19 cellular contexts compared by ENCODE assay signal in genomic region chr3:16498130-16498890, GRCh38. TPM values are rescaled to one million over a fixed set of nuclear protein-coding genes. Genes with fewer than 3 reads are reported as not detected.
A peak's percentile ranks its signal among the peaks of the same experiment; 100 is the strongest.
DNase-seq lines count a peak whose midpoint lies in the region; ATAC-seq, FAIRE-seq and TF ChIP-seq lines count a peak whose summit lies in the region.
"Had no signal": no experiment of that assay in that cellular context is flagged by ENCODE, and none has a peak within 500 bp of the region (broad histone marks: within the 10 kb centered on the region; RNA-seq: fewer than 3 reads in every experiment).

No MANE protein-coding gene starts in this region.

- intact Hi-C loops in activated CD4-positive, alpha-beta T cell treated with anti-CD3 and anti-CD28 coated beads, Interleukin-2, amount 10 ng/mL, durations not matched to agents 24 days and 14 days (cut with micrococcal nuclease), result no loop called here
- intact Hi-C loops in activated CD4-positive, alpha-beta T cell treated with anti-CD3 and anti-CD28 coated beads for 36 hours (cut with DNase I, micrococcal nuclease), result no loop called here
- intact Hi-C loops in breast epithelium (cut with DNase I; ENCODE audit: low total_unique reads), result no loop called here

- H3K27ac Mint-ChIP-seq in activated CD4-positive, alpha-beta T cell treated with anti-CD3 and anti-CD28 coated beads, Interleukin-2, amount 10 ng/mL, durations not matched to agents 24 days and 14 days, result peak overlapping the region; percentile 53
- H3K27ac Mint-ChIP-seq in activated CD4-positive, alpha-beta T cell treated with anti-CD3 and anti-CD28 coated beads for 36 hours, result no peak overlapping the region
- peak overlapping the region; percentile 73 for H3K27ac Mint-ChIP-seq in astrocyte (ENCODE audit: unreplicated experiment)
- H3K27ac Mint-ChIP-seq: nephron; T-helper 1 cell treated with Interleukin-12 subunit alpha and Interleukin-12 subunit beta and Interleukin-4 antibody, amounts not matched to agents 30 μg/mL and 1 μg/mL, for 36 hours had no signal

- peaks cover 88% of the 10 kb centered on the region for H4K20me1 ChIP-seq in astrocyte (ENCODE audit: insufficient read depth, low read length)
- peaks cover 43% of the 10 kb centered on the region for H4K20me1 ChIP-seq in osteoblast (ENCODE audit: insufficient read depth, low read length)

- H2AFZ ChIP-seq in astrocyte (ENCODE audit: low read depth, low read length), result no peak overlapping the region
- H2AFZ ChIP-seq in osteoblast (ENCODE audit: low read length), result no peak overlapping the region

- peaks cover 4% of the 10 kb centered on the region for H3K9me3 Mint-ChIP-seq in activated CD4-positive, alpha-beta T cell treated with anti-CD3 and anti-CD28 coated beads, Interleukin-2, amount 10 ng/mL, durations not matched to agents 24 days and 14 days
- no peaks in the 10 kb centered on the region for H3K9me3 Mint-ChIP-seq in activated CD4-positive, alpha-beta T cell treated with anti-CD3 and anti-CD28 coated beads for 36 hours (ENCODE audit: low read depth)
- H3K9me3 Mint-ChIP-seq in astrocyte (ENCODE audit: unreplicated experiment), result peaks cover 2% of the 10 kb centered on the region
- H3K9me3 Mint-ChIP-seq: nephron; T-helper 1 cell treated with Interleukin-12 subunit alpha and Interleukin-12 subunit beta and Interleukin-4 antibody, amounts not matched to agents 30 μg/mL and 1 μg/mL, for 36 hours had no signal

- TF ChIP-seq CTCF in astrocyte (IDR thresholded peaks at IDR 0.05; ENCODE audit: insufficient read depth, low read depth, low read length) (no peak), neutrophil (IDR thresholded peaks at IDR 0.05) (no peak), breast epithelium (IDR thresholded peaks at IDR 0.05) (no peak), osteoblast (IDR thresholded peaks at IDR 0.05; ENCODE audit: extremely low read depth, low read depth, low read length) (no peak)

- POLR2A ChIA-PET in activated CD4-positive, alpha-beta T cell treated with anti-CD3 and anti-CD28 coated beads for 36 hours (lab: Charles Lee), result no interaction called here

- H3K79me2 ChIP-seq in astrocyte (ENCODE audit: insufficient read depth, low read length), result peaks cover 83% of the 10 kb centered on the region
- H3K79me2 ChIP-seq in osteoblast (ENCODE audit: insufficient read depth, low read length), result peaks cover 82% of the 10 kb centered on the region

- no peak for FAIRE-seq in astrocyte (lab: Jason Lieb, UNC)

- no peak overlapping the region for H3K9ac ChIP-seq in astrocyte (ENCODE audit: low read length)

- H3K27ac ChIP-seq in astrocyte (ENCODE audit: low read depth, low read length), result no peak overlapping the region
- peak overlapping the region; percentile 51 for H3K27ac ChIP-seq in neutrophil
- H3K27ac ChIP-seq in breast epithelium, result no peak overlapping the region
- no peak overlapping the region for H3K27ac ChIP-seq in osteoblast (ENCODE audit: low read depth, low read length)
- H3K27ac ChIP-seq: testis had no signal

- no peak for ATAC-seq in activated CD4-positive, alpha-beta T cell treated with anti-CD3 and anti-CD28 coated beads for 36 hours
- ATAC-seq in HG02981 (IDR thresholded peaks at IDR 0.05; ENCODE audit: unreplicated experiment), result peak; percentile 38

- H3K4me3 Mint-ChIP-seq in activated CD4-positive, alpha-beta T cell treated with anti-CD3 and anti-CD28 coated beads, Interleukin-2, amount 10 ng/mL, durations not matched to agents 24 days and 14 days, result no peak overlapping the region
- H3K4me3 Mint-ChIP-seq in activated CD4-positive, alpha-beta T cell treated with anti-CD3 and anti-CD28 coated beads for 36 hours, result no peak overlapping the region
- H3K4me3 Mint-ChIP-seq in astrocyte (ENCODE audit: unreplicated experiment), result peak overlapping the region; percentile 27
- H3K4me3 Mint-ChIP-seq: nephron; T-helper 1 cell treated with Interleukin-12 subunit alpha and Interleukin-12 subunit beta and Interleukin-4 antibody, amounts not matched to agents 30 μg/mL and 1 μg/mL, for 36 hours had no signal

- CTCF ChIA-PET in activated CD4-positive, alpha-beta T cell treated with anti-CD3 and anti-CD28 coated beads for 36 hours (lab: Charles Lee), result interaction anchor here (0.6 to 1.5 kb wide), 6 partner anchors 10 to 865 kb away, joined by 3 to 5 read pairs (median 3); no protein-coding TSS in a partner anchor

- H3K9me3 ChIP-seq in astrocyte (ENCODE audit: insufficient read depth, low read depth, low read length), result no peaks in the 10 kb centered on the region
- no peaks in the 10 kb centered on the region for H3K9me3 ChIP-seq in neutrophil
- H3K9me3 ChIP-seq in breast epithelium, result no peaks in the 10 kb centered on the region
- no peaks in the 10 kb centered on the region for H3K9me3 ChIP-seq in osteoblast (ENCODE audit: low read depth, low read length)
- H3K9me3 ChIP-seq: testis had no signal

- no peak for DNase-seq in activated CD4-positive, alpha-beta T cell treated with anti-CD3 and anti-CD28 coated beads, Interleukin-2, amount 10 ng/mL, durations not matched to agents 24 days and 14 days
- DNase-seq in activated CD4-positive, alpha-beta T cell treated with anti-CD3 and anti-CD28 coated beads for 36 hours, result no peak
- DNase-seq in astrocyte (ENCODE audit: low read depth) (no peak), breast epithelium (ENCODE audit: low spot score in 2 of 2) (no peak), hepatic stellate cell (ENCODE audit: low spot score) (no peak), osteoblast (ENCODE audit: insufficient read length, low spot score, missing footprints) (no peak)
- DNase-seq: 8988T; activated CD8-positive, alpha-beta memory T cell treated with anti-CD3 and anti-CD28 coated beads for 24 hours; amygdala; dorsolateral prefrontal cortex; foreskin fibroblast; kidney glomerular epithelial cell; MM.1S; OCI-M1; testis had no signal

- no peak overlapping the region for H3K4me3 ChIP-seq in astrocyte (ENCODE audit: insufficient read depth, low read depth, low read length)
- no peak overlapping the region for H3K4me3 ChIP-seq in neutrophil (ENCODE audit: low read depth in 1 of 2, low read length in 1 of 2)
- no peak overlapping the region for H3K4me3 ChIP-seq in breast epithelium
- no peak overlapping the region for H3K4me3 ChIP-seq in osteoblast (ENCODE audit: insufficient read depth, low read length)
- H3K4me3 ChIP-seq: dorsolateral prefrontal cortex, testis had no signal

- H3K27me3 ChIP-seq in astrocyte (ENCODE audit: insufficient read depth, low read length) (no peaks in the 10 kb centered on the region), neutrophil (no peaks in the 10 kb centered on the region), breast epithelium (no peaks in the 10 kb centered on the region), osteoblast (ENCODE audit: insufficient read depth, low read length) (no peaks in the 10 kb centered on the region)
- H3K27me3 ChIP-seq: dorsolateral prefrontal cortex, testis had no signal

- H3K36me3 ChIP-seq in astrocyte (ENCODE audit: insufficient read depth, low read length) (peaks cover 3% of the 10 kb centered on the region), neutrophil (no peaks in the 10 kb centered on the region), breast epithelium (no peaks in the 10 kb centered on the region), osteoblast (ENCODE audit: insufficient read depth, low read length) (peaks cover 4% of the 10 kb centered on the region)

- no peaks in the 10 kb centered on the region for H3K27me3 Mint-ChIP-seq in activated CD4-positive, alpha-beta T cell treated with anti-CD3 and anti-CD28 coated beads, Interleukin-2, amount 10 ng/mL, durations not matched to agents 24 days and 14 days
- H3K27me3 Mint-ChIP-seq in activated CD4-positive, alpha-beta T cell treated with anti-CD3 and anti-CD28 coated beads for 36 hours, result no peaks in the 10 kb centered on the region
- H3K27me3 Mint-ChIP-seq in astrocyte (ENCODE audit: low read depth, unreplicated experiment), result no peaks in the 10 kb centered on the region

- H3K4me1 ChIP-seq in astrocyte (ENCODE audit: insufficient read depth, low read length), result peaks cover 7% of the 10 kb centered on the region
- H3K4me1 ChIP-seq in neutrophil (ENCODE audit: control insufficient read depth in 1 of 2, insufficient read depth in 1 of 2, low read depth in 1 of 2, low read length in 1 of 2), result peaks cover 3 to 30% of the 10 kb centered on the region in 2 experiments
- H3K4me1 ChIP-seq in breast epithelium, result no peaks in the 10 kb centered on the region
- peaks cover 6% of the 10 kb centered on the region for H3K4me1 ChIP-seq in osteoblast (ENCODE audit: insufficient read depth, low read length)
- H3K4me1 ChIP-seq: testis had no signal

- H3K4me2 ChIP-seq in astrocyte (ENCODE audit: low read length) (no peak overlapping the region), osteoblast (ENCODE audit: insufficient read depth, low read length) (no peak overlapping the region)

- no peak for TF ChIP-seq POLR2A in breast epithelium (IDR thresholded peaks at IDR 0.05)

- peaks cover 59% of the 10 kb centered on the region for H3K36me3 Mint-ChIP-seq in activated CD4-positive, alpha-beta T cell treated with anti-CD3 and anti-CD28 coated beads, Interleukin-2, amount 10 ng/mL, durations not matched to agents 24 days and 14 days (ENCODE audit: low read depth)
- peaks cover 34% of the 10 kb centered on the region for H3K36me3 Mint-ChIP-seq in activated CD4-positive, alpha-beta T cell treated with anti-CD3 and anti-CD28 coated beads for 36 hours (ENCODE audit: low read depth)
- peaks cover 15% of the 10 kb centered on the region for H3K36me3 Mint-ChIP-seq in astrocyte (ENCODE audit: low read depth, unreplicated experiment)

- H3K4me1 Mint-ChIP-seq in activated CD4-positive, alpha-beta T cell treated with anti-CD3 and anti-CD28 coated beads, Interleukin-2, amount 10 ng/mL, durations not matched to agents 24 days and 14 days, result peaks cover 62% of the 10 kb centered on the region
- peaks cover 70% of the 10 kb centered on the region for H3K4me1 Mint-ChIP-seq in activated CD4-positive, alpha-beta T cell treated with anti-CD3 and anti-CD28 coated beads for 36 hours
- H3K4me1 Mint-ChIP-seq in astrocyte (ENCODE audit: low read depth, unreplicated experiment), result peaks cover 28% of the 10 kb centered on the region

RNA-seq across cellular contexts. Expression of gene RFTN1, which starts 15.2 kb away (rescaled TPM):
- total RNA-seq in activated CD4-positive, alpha-beta T cell treated with anti-CD3 and anti-CD28 coated beads, Interleukin-2, amount 10 ng/mL, durations not matched to agents 24 days and 14 days, result 90.6 and 92.4 TPM in 2 replicates
- 100 to 1,000 TPM; 101 to 113 TPM for total RNA-seq in activated CD4-positive, alpha-beta T cell treated with anti-CD3 and anti-CD28 coated beads for 36 hours
- total RNA-seq in astrocyte, result 49.5 and 56.8 TPM in 2 replicates
- total RNA-seq in breast epithelium, result 100 to 1,000 TPM in 1 of 3 donors, 10 to 100 TPM in 2; 13.9 to 108 (median 29.5) TPM
- 94.6 and 99.2 TPM in 2 replicates for total RNA-seq in osteoblast
